In genomic region chr9:2271426-2271825, GRCh38 we compare ENCODE assay signal across 10 cellular contexts.
A peak's percentile ranks its signal among the peaks of the same experiment; 100 is the strongest.
DNase-seq lines count a peak whose midpoint lies in the region; ATAC-seq and TF ChIP-seq lines count a peak whose summit lies in the region.
"Had no signal": no experiment of that assay in that cellular context is flagged by ENCODE, and none has a peak within 500 bp of the region (broad histone marks: within the 10 kb centered on the region; RNA-seq: fewer than 3 reads in every experiment).

No MANE protein-coding gene starts in this region.

- no peak overlapping the region for H2AFZ ChIP-seq in fibroblast of lung (ENCODE audit: low read length)

- no peaks in the 10 kb centered on the region for H3K79me2 ChIP-seq in fibroblast of lung (ENCODE audit: control insufficient read depth, insufficient read depth, low read length)

- H3K4me3 Mint-ChIP-seq in T-helper 2 cell treated with Interferon-gamma antibody and Interleukin-4, amounts not matched to agents 5 μg/mL and 100 μg/mL, for 36 hours, result no peak overlapping the region

- peak; percentile 89 for ATAC-seq in GM21786 (IDR thresholded peaks at IDR 0.05; ENCODE audit: unreplicated experiment)

- H3K4me1 ChIP-seq in fibroblast of lung (ENCODE audit: control insufficient read depth, extremely low read depth, insufficient read depth, low read length) (no peaks in the 10 kb centered on the region), uterus (peaks cover 0 to 4% of the 10 kb centered on the region in 2 donors)
- H3K4me1 ChIP-seq: A549, SJSA1 had no signal

- H3K9me3 ChIP-seq in fibroblast of lung (ENCODE audit: control insufficient read depth, insufficient read depth, low read depth, low read length) (no peaks in the 10 kb centered on the region), uterus (no peaks in the 10 kb centered on the region)
- H3K9me3 ChIP-seq: A549, SJSA1 had no signal

- H3K27ac Mint-ChIP-seq in T-helper 2 cell treated with Interferon-gamma antibody and Interleukin-4, amounts not matched to agents 5 μg/mL and 100 μg/mL, for 36 hours, result no peak overlapping the region

- no peaks in the 10 kb centered on the region for H3K27me3 ChIP-seq in fibroblast of lung (ENCODE audit: control insufficient read depth, insufficient read depth, low read length)
- H3K27me3 ChIP-seq in uterus, result no peaks in the 10 kb centered on the region
- H3K27me3 ChIP-seq: SJSA1 had no signal

- H3K36me3 Mint-ChIP-seq in T-helper 2 cell treated with Interferon-gamma antibody and Interleukin-4, amounts not matched to agents 5 μg/mL and 100 μg/mL, for 36 hours (ENCODE audit: low read depth), result no peaks in the 10 kb centered on the region

- no peak for TF ChIP-seq POLR2A in uterus (IDR thresholded peaks at IDR 0.05)

- H3K9ac ChIP-seq in fibroblast of lung (ENCODE audit: insufficient read depth, low read length), result no peak overlapping the region

- no peaks in the 10 kb centered on the region for H3K9me3 Mint-ChIP-seq in T-helper 2 cell treated with Interferon-gamma antibody and Interleukin-4, amounts not matched to agents 5 μg/mL and 100 μg/mL, for 36 hours

- TF ChIP-seq CTCF in fibroblast of lung (conservative IDR thresholded peaks at IDR 0.05 in 1 of 2, IDR thresholded peaks at IDR 0.05 in 1 of 2; ENCODE audit: low read depth in 1 of 2, low read length in 2 of 2) (no peak), uterus (IDR thresholded peaks at IDR 0.05) (no peak)

- H3K27ac ChIP-seq in fibroblast of lung (ENCODE audit: insufficient read depth, low read length) (no peak overlapping the region), uterus (no peak overlapping the region)
- H3K27ac ChIP-seq: A549, SJSA1 had no signal

- peaks cover 3% of the 10 kb centered on the region for H3K4me1 Mint-ChIP-seq in T-helper 2 cell treated with Interferon-gamma antibody and Interleukin-4, amounts not matched to agents 5 μg/mL and 100 μg/mL, for 36 hours (ENCODE audit: low read depth)

- no peaks in the 10 kb centered on the region for H4K20me1 ChIP-seq in fibroblast of lung (ENCODE audit: control insufficient read depth, extremely low read depth, insufficient read depth, low read length)

- intact Hi-C loops in uterus (cut with DNase I; ENCODE audit: low total_unique reads), result no loop called here

- H3K27me3 Mint-ChIP-seq in T-helper 2 cell treated with Interferon-gamma antibody and Interleukin-4, amounts not matched to agents 5 μg/mL and 100 μg/mL, for 36 hours (ENCODE audit: low read depth), result peaks cover 4% of the 10 kb centered on the region

- no peak overlapping the region for H3K4me3 ChIP-seq in fibroblast of lung (replicated peaks in 1 of 4; ENCODE audit: control extremely low read depth in 1 of 4, insufficient read depth in 1 of 4, low read depth in 3 of 4, low read length in 4 of 4)
- no peak overlapping the region for H3K4me3 ChIP-seq in uterus
- H3K4me3 ChIP-seq: A549, SJSA1 had no signal

- peak; percentile 12 for DNase-seq in NCI-H345 (lab: John Stamatoyannopoulos, UW)
- no peak for DNase-seq in NCI-H345 treated with DMSO at 0.1 percent for 48 hours (lab: John Stamatoyannopoulos, UW; ENCODE audit: unreplicated experiment)
- peak; percentile 17 for DNase-seq in NCI-H2171 (lab: John Stamatoyannopoulos, UW)
- peak; percentile 10 to 28 for DNase-seq in fibroblast of lung (ENCODE audit: low read depth in 2 of 2)
- no peak for DNase-seq in T-helper 2 cell treated with Interferon-gamma antibody and Interleukin-4, amounts not matched to agents 5 μg/mL and 100 μg/mL, for 36 hours (ENCODE audit: low spot score)
- no peak for DNase-seq in HPDE6-E6E7 (ENCODE audit: extremely low spot score)
- no peak for DNase-seq in uterus

- H3K4me2 ChIP-seq in fibroblast of lung (ENCODE audit: extremely low read depth, insufficient read depth, low read length), result no peak overlapping the region
- H3K4me2 ChIP-seq: A549 had no signal

- no peaks in the 10 kb centered on the region for H3K36me3 ChIP-seq in fibroblast of lung (ENCODE audit: control insufficient read depth, insufficient read depth, low read length)
- H3K36me3 ChIP-seq in uterus, result no peaks in the 10 kb centered on the region
- H3K36me3 ChIP-seq: SJSA1 had no signal

Comparison
In these comparisons a context has a peak if more than half of its experiments do, and no peak if none do; other contexts are left out.
1. DNase-seq: peak in NCI-H345 (single experiment), NCI-H2171 (single experiment) and fibroblast of lung (2 of 2); none in NCI-H345 treated with DMSO at 0.1 percent for 48 hours (single experiment), T-helper 2 cell treated with Interferon-gamma antibody and Interleukin-4, amounts not matched to agents 5 μg/mL and 100 μg/mL, for 36 hours (single experiment), HPDE6-E6E7 (single experiment) and uterus (0 of 2).